8 cellular contexts compared by ENCODE assay signal in genomic region chr2:88627055-88627855, GRCh38. TPM values are rescaled to one million over a fixed set of nuclear protein-coding genes. Genes with fewer than 3 reads are reported as not detected.
A peak's percentile ranks its signal among the peaks of the same experiment; 100 is the strongest.
DNase-seq lines count a peak whose midpoint lies in the region; ATAC-seq and TF ChIP-seq lines count a peak whose summit lies in the region.

TSS of gene EIF2AK3 (minus strand) at chr2:88627464. CDS start at chr2:88627274, 190 bp downstream.

- H3K4me3 ChIP-seq in NB4 (ENCODE audit: low read depth, low read length) (peak within 1 kb of the TSS; percentile 89), SK-N-MC (peak within 1 kb of the TSS; percentile 99), gastroesophageal sphincter (peak within 1 kb of the TSS; percentile 52 to 83), neutrophil (ENCODE audit: low read depth in 1 of 2, low read length in 1 of 2) (peak within 1 kb of the TSS; percentile 84 to 86)

- TF ChIP-seq CTCF in HFFc6 (IDR thresholded peaks at IDR 0.05) (peak; percentile 45), NB4 (IDR thresholded peaks at IDR 0.05; ENCODE audit: low read depth, low read length) (no peak), gastroesophageal sphincter (IDR thresholded peaks at IDR 0.05) (peak in 2 of 4 experiments; percentile 18 to 48), neutrophil (IDR thresholded peaks at IDR 0.05) (peak; percentile 62)

- H3K27me3 ChIP-seq in gastroesophageal sphincter (no peaks in the 10 kb centered on the region), neutrophil (no peaks in the 10 kb centered on the region)

- no peaks in the 10 kb centered on the region; the same call in 1 of the 2 replicates for H3K36me3 Mint-ChIP-seq in HFFc6 (ENCODE audit: low read depth)
- peaks cover 6% of the 10 kb centered on the region for H3K36me3 Mint-ChIP-seq in activated naive CD4-positive, alpha-beta T cell treated with anti-CD3 and anti-CD28 coated beads, Interleukin-2, amount 10 ng/mL, durations not matched to agents 7 days and 5 days

- H3K36me3 ChIP-seq in SK-N-MC (ENCODE audit: insufficient read depth, low read length): no peaks in the 10 kb centered on the region
- H3K36me3 ChIP-seq in gastroesophageal sphincter: no peaks in the 10 kb centered on the region
- no peaks in the 10 kb centered on the region for H3K36me3 ChIP-seq in neutrophil

- H3K4me1 ChIP-seq in gastroesophageal sphincter: peaks cover 0 to 38% (median 5%) of the 10 kb centered on the region in 3 donors
- H3K4me1 ChIP-seq in neutrophil (ENCODE audit: control insufficient read depth in 1 of 2, insufficient read depth in 1 of 2, low read depth in 1 of 2, low read length in 1 of 2): peaks cover 19 to 24% of the 10 kb centered on the region in 2 experiments

- H3K27me3 Mint-ChIP-seq in HFFc6 (ENCODE audit: insufficient read depth): 0 out of 2 replicates have a peak, but pooled peaks cover 3% of the 10 kb centered on the region
- H3K27me3 Mint-ChIP-seq in activated naive CD4-positive, alpha-beta T cell treated with anti-CD3 and anti-CD28 coated beads, Interleukin-2, amount 10 ng/mL, durations not matched to agents 7 days and 5 days: peaks cover 4% of the 10 kb centered on the region

- no peaks in the 10 kb centered on the region; the same call in 1 of the 2 replicates for H3K4me1 Mint-ChIP-seq in HFFc6 (ENCODE audit: low read depth)
- H3K4me1 Mint-ChIP-seq in activated naive CD4-positive, alpha-beta T cell treated with anti-CD3 and anti-CD28 coated beads, Interleukin-2, amount 10 ng/mL, durations not matched to agents 7 days and 5 days: peaks cover 19% of the 10 kb centered on the region

- CTCF ChIA-PET in activated naive CD4-positive, alpha-beta T cell treated with anti-CD3 and anti-CD28 coated beads, Interleukin-2, amount 10 ng/mL, durations not matched to agents 7 days and 5 days (lab: Charles Lee): interaction anchor here (0.6 to 1.3 kb wide), 2 partner anchors 16 to 42 kb away, joined by 4 to 5 read pairs; no protein-coding TSS in a partner anchor

- peak; percentile 95 for ATAC-seq in gastroesophageal sphincter

- H3K9me3 Mint-ChIP-seq in HFFc6: no peaks in the 10 kb centered on the region
- H3K9me3 Mint-ChIP-seq in activated naive CD4-positive, alpha-beta T cell treated with anti-CD3 and anti-CD28 coated beads, Interleukin-2, amount 10 ng/mL, durations not matched to agents 7 days and 5 days: no peaks in the 10 kb centered on the region

- 0 to 3% methylated on average over 1 to 15 of the region's 75 CpGs for WGBS in gastroesophageal sphincter (ENCODE audit: low coverage in 1 of 2), 2 donors

- H3K27ac Mint-ChIP-seq in HFFc6: peak within 1 kb of the TSS; percentile 86
- H3K27ac Mint-ChIP-seq in activated naive CD4-positive, alpha-beta T cell treated with anti-CD3 and anti-CD28 coated beads, Interleukin-2, amount 10 ng/mL, durations not matched to agents 7 days and 5 days: peak within 1 kb of the TSS; percentile 95

- H3K4me3 Mint-ChIP-seq in HFFc6: peak within 1 kb of the TSS; percentile 95; the same call in 1 of the 2 replicates
- peak within 1 kb of the TSS; percentile 93 for H3K4me3 Mint-ChIP-seq in activated naive CD4-positive, alpha-beta T cell treated with anti-CD3 and anti-CD28 coated beads, Interleukin-2, amount 10 ng/mL, durations not matched to agents 7 days and 5 days

- H3K9ac ChIP-seq in SK-N-MC (ENCODE audit: insufficient read length): peak within 1 kb of the TSS; percentile 71

- H3K9me3 ChIP-seq in SK-N-MC (ENCODE audit: low read depth, low read length) (no peaks in the 10 kb centered on the region), gastroesophageal sphincter (no peaks in the 10 kb centered on the region), neutrophil (no peaks in the 10 kb centered on the region)

- TF ChIP-seq POLR2A in NB4 (IDR thresholded peaks at IDR 0.05; ENCODE audit: extremely low read depth, insufficient read length): peak; percentile 74
- TF ChIP-seq POLR2A in gastroesophageal sphincter (IDR thresholded peaks at IDR 0.05): peak; percentile 96

- DNase-seq in GM04503 (ENCODE audit: low read depth): peak; percentile 100
- peak; percentile 100 for DNase-seq in HFFc6
- peak; percentile 100 for DNase-seq in NB4 (ENCODE audit: low read depth)
- DNase-seq in SK-N-MC (ENCODE audit: low read depth, low spot score): peak; percentile 99
- peak; percentile 97 for DNase-seq in activated naive CD4-positive, alpha-beta T cell treated with anti-CD3 and anti-CD28 coated beads, Interleukin-2, amount 10 ng/mL, durations not matched to agents 7 days and 5 days
- DNase-seq in substantia nigra (lab: John Stamatoyannopoulos, UW): peak; percentile 79 to 100 (median 99)

- no peak within 1 kb of the TSS for H3K27ac ChIP-seq in SK-N-MC
- H3K27ac ChIP-seq in gastroesophageal sphincter: peak within 1 kb of the TSS; percentile 93 to 98 (median 96)
- peak within 1 kb of the TSS; percentile 92 for H3K27ac ChIP-seq in neutrophil
- H3K27ac ChIP-seq in substantia nigra (ENCODE audit: low read depth, low read length, poor library complexity, severe bottlenecking): peak within 1 kb of the TSS; percentile 87

- TF ChIP-seq EP300 in gastroesophageal sphincter (IDR thresholded peaks at IDR 0.05): no peak

RNA-seq across cellular contexts. Expression of gene EIF2AK3, which starts in this region (rescaled TPM):
- total RNA-seq in HFFc6 (2021; fragmentation: NEBNext Ultra II Directional; extraction: Animal tissue kit (Norgen Biotek cat#: 25700)): 10 to 100 TPM; 10.1 to 12.3 (median 11.1) TPM
- 10 to 100 TPM in 3 of 4 donors, 1 to 10 TPM in 1; 9.6 to 22.0 (median 14.7) TPM for total RNA-seq in gastroesophageal sphincter
